ENCODE assay signal across 11 cellular contexts in genomic region chr3:184466413-184466960, GRCh38.
DNase-seq lines count a peak whose midpoint lies in the region; TF ChIP-seq lines count a peak whose summit lies in the region.
"Had no signal": no experiment of that assay in that cellular context is flagged by ENCODE, and none has a peak within 500 bp of the region (broad histone marks: within the 10 kb centered on the region; RNA-seq: fewer than 3 reads in every experiment).

No MANE protein-coding gene starts in this region.

- H3K27ac Mint-ChIP-seq in osteocyte (ENCODE audit: unreplicated experiment), result no peak overlapping the region
- H3K27ac Mint-ChIP-seq in HFFc6, result no peak overlapping the region

- no peak overlapping the region for H3K4me3 ChIP-seq in fibroblast of the aortic adventitia (ENCODE audit: low read depth, low read length)

- DNase-seq in GDM1 (lab: John Stamatoyannopoulos, UW) (peak; percentile 61), OCI-M1 (lab: John Stamatoyannopoulos, UW) (peak; percentile 3), fibroblast of the aortic adventitia (ENCODE audit: low read depth) (peak; percentile 65), osteocyte (ENCODE audit: extremely low spot score, unreplicated experiment) (peak; percentile 59), HFFc6 (no peak), HuH-7 (ENCODE audit: low spot score) (no peak), NCI-H526 treated with DMSO at 0.1 percent for 48 hours (lab: John Stamatoyannopoulos, UW) (no peak), GM19238 (ENCODE audit: insufficient read length, low spot score) (no peak)
- DNase-seq: activated effector memory CD4-positive, alpha-beta T cell treated with Interleukin-2 at 50 U/mL for 16 hours; DMS153; NCI-H774 had no signal

- H3K9me3 Mint-ChIP-seq in osteocyte (ENCODE audit: unreplicated experiment), result no peaks in the 10 kb centered on the region
- no peaks in the 10 kb centered on the region for H3K9me3 Mint-ChIP-seq in HFFc6

- no peak for TF ChIP-seq CTCF in fibroblast of the aortic adventitia (IDR thresholded peaks at IDR 0.05; ENCODE audit: insufficient read depth, low read length)
- no peak for TF ChIP-seq CTCF in osteocyte (IDR thresholded peaks at IDR 0.05)
- no peak for TF ChIP-seq CTCF in HFFc6 (IDR thresholded peaks at IDR 0.05)

- H3K36me3 Mint-ChIP-seq in osteocyte (ENCODE audit: unreplicated experiment) (no peaks in the 10 kb centered on the region), HFFc6 (ENCODE audit: low read depth) (no peaks in the 10 kb centered on the region)

- H3K27me3 Mint-ChIP-seq in osteocyte (ENCODE audit: unreplicated experiment), result peaks cover 22% of the 10 kb centered on the region
- H3K27me3 Mint-ChIP-seq in HFFc6 (ENCODE audit: insufficient read depth), result peaks cover 3% of the 10 kb centered on the region

- H3K4me1 Mint-ChIP-seq in osteocyte (ENCODE audit: unreplicated experiment) (no peaks in the 10 kb centered on the region), HFFc6 (ENCODE audit: low read depth) (peaks cover 27% of the 10 kb centered on the region)

- H3K4me3 Mint-ChIP-seq in osteocyte (ENCODE audit: unreplicated experiment) (no peak overlapping the region), HFFc6 (no peak overlapping the region)

Comparison
In these comparisons a context has a peak if more than half of its experiments do, and no peak if none do; other contexts are left out.
1. DNase-seq: peak in GDM1 (single experiment), OCI-M1 (single experiment), fibroblast of the aortic adventitia (single experiment) and osteocyte (single experiment); none in HFFc6 (single experiment), HuH-7 (single experiment), NCI-H526 treated with DMSO at 0.1 percent for 48 hours (single experiment) and GM19238 (single experiment).